ENCODE assay signal across 8 cellular contexts in genomic region chr3:183122257-183122932, GRCh38. TPM values are rescaled to one million over a fixed set of nuclear protein-coding genes. Genes with fewer than 3 reads are reported as not detected.
A peak's percentile ranks its signal among the peaks of the same experiment; 100 is the strongest.
DNase-seq lines count a peak whose midpoint lies in the region; ATAC-seq lines count a peak whose summit lies in the region.

No MANE protein-coding gene starts in this region.

- WGBS in aorta, 2 donors = 27% methylated on average over 2 of the region's 2 CpGs

- peaks cover 3% of the 10 kb centered on the region for H3K27me3 ChIP-seq in H7 (ENCODE audit: control insufficient read depth, insufficient read depth, low read length)
- H3K27me3 ChIP-seq in aorta (ENCODE audit: control insufficient read depth in 1 of 2, insufficient read depth in 2 of 2, low read length in 1 of 2) = no peaks in the 10 kb centered on the region

- peaks cover 0 to 2% of the 10 kb centered on the region in 2 donors for H3K4me1 ChIP-seq in aorta (ENCODE audit: control insufficient read depth in 1 of 2, insufficient read depth in 2 of 2, low read length in 2 of 2)

- intact Hi-C loops in aorta (cut with DNase I) = loop anchor here (1.0 to 10.0 kb wide), 5 partner anchors 60 to 264 kb away; no protein-coding TSS in a partner anchor

- H3K36me3 ChIP-seq in H7 (replicated peaks; ENCODE audit: control insufficient read depth, insufficient read depth, low read length) (no peaks in the 10 kb centered on the region), aorta (ENCODE audit: control insufficient read depth in 1 of 2, insufficient read depth in 2 of 2, low read length in 1 of 2) (no peaks in the 10 kb centered on the region)

- in situ Hi-C loops in Caki2 (cut with HindIII; ENCODE audit: low pct_unique_long_range_greater_than_20kb, low sequenced_read_pairs) (no loop called here), T47D (cut with HindIII; ENCODE audit: low pct_unique_long_range_greater_than_20kb, low sequenced_read_pairs) (no loop called here)

- H3K9me3 ChIP-seq in aorta (ENCODE audit: control insufficient read depth, low read length) = no peaks in the 10 kb centered on the region

- no peak overlapping the region for H3K4me3 ChIP-seq in H7 (ENCODE audit: insufficient read depth, low read depth, low read length)
- H3K4me3 ChIP-seq in aorta (ENCODE audit: low read length in 2 of 2) = no peak overlapping the region

- H3K27ac ChIP-seq in aorta (ENCODE audit: low read depth in 1 of 2, low read length in 2 of 2) = no peak overlapping the region

- ATAC-seq in left lobe of liver = peak; percentile 89
- peak; percentile 91 for ATAC-seq in aorta (ENCODE audit: low FRiP score)

- DNase-seq in Caki2 (ENCODE audit: low read depth) = peak; percentile 66
- peak; percentile 55 for DNase-seq in H7
- peak; percentile 36 for DNase-seq in NCI-H446 treated with DMSO at 0.1 percent for 48 hours (lab: John Stamatoyannopoulos, UW)
- DNase-seq in T47D (ENCODE audit: low read depth in 1 of 2, low spot score in 1 of 2) = peak; percentile 65 to 76
- DNase-seq in left lobe of liver (ENCODE audit: low spot score) = no peak
- no peak for DNase-seq in aorta
- DNase-seq in globus pallidus (ENCODE audit: low spot score) = no peak
- DNase-seq in HK-2 (ENCODE audit: unreplicated experiment) = no peak

RNA-seq across cellular contexts. Expression of gene MCCC1, which starts 23.1 kb away (rescaled TPM):
- total RNA-seq in Caki2 (2014; rRNA removed; shearing (Covaris generic); ENCODE audit: low replicate concordance) = 5.8 and 7.7 TPM in 2 replicates
- total RNA-seq in H7 (2014; rRNA removed; shearing (Covaris generic)) = 20.5 and 25.2 TPM in 2 replicates
- total RNA-seq in left lobe of liver = 46.1 TPM
- total RNA-seq in aorta = 10 to 100 TPM; 16.8 to 20.8 TPM
- polyA plus RNA-seq in aorta = 10 to 100 TPM in 1 of 2 donors, 1 to 10 TPM in 1; 8.5 to 59.4 TPM

RNA-seq across cellular contexts. Expression of gene LAMP3, which starts 40.1 kb away (rescaled TPM):
- 0.17 and 2.1 TPM in 2 replicates for total RNA-seq in Caki2 (2014; rRNA removed; shearing (Covaris generic); ENCODE audit: low replicate concordance)
- 0.15 and 1.1 TPM in 2 replicates for total RNA-seq in H7 (2014; rRNA removed; shearing (Covaris generic))
- total RNA-seq in left lobe of liver (0.38 TPM), aorta (under 1 TPM; 0.23 to 0.27 TPM)
- polyA plus RNA-seq in aorta = under 1 TPM; 0.23 to 0.50 TPM

Comparison
In these comparisons a context has a peak if more than half of its experiments do, and no peak if none do; other contexts are left out.
1. DNase-seq: peak in Caki2 (single experiment), H7 (single experiment), NCI-H446 treated with DMSO at 0.1 percent for 48 hours (single experiment) and T47D (2 of 2); none in left lobe of liver (single experiment), aorta (0 of 2), globus pallidus (single experiment) and HK-2 (single experiment).